Comparison of ENCODE assay signal across 1 cellular context in genomic region chr7:98213874-98214810, GRCh38.
A peak's percentile ranks its signal among the peaks of the same experiment; 100 is the strongest.
TF ChIP-seq lines count a peak whose summit lies in the region.

No MANE protein-coding gene starts in this region.

TF ChIP-seq in HepG2, 621 proteins besides CTCF, POLR2A, EP300 and RAD21:
- TF ChIP-seq ZNF18 (CRISPR knock-in tag; IDR thresholded peaks at IDR 0.05; ENCODE audit: insufficient replicate concordance), result no peak
- 0 out of 2 replicates have a peak, but pooled peaks have one; percentile 25 for TF ChIP-seq POLR2G (IDR thresholded peaks at IDR 0.05; ENCODE audit: low read depth, low read length)
- no peak for TF ChIP-seq ATF4 (CRISPR knock-in tag; IDR thresholded peaks at IDR 0.05)
- TF ChIP-seq ZNF326 (CRISPR knock-in tag; IDR thresholded peaks at IDR 0.05; ENCODE audit: borderline replicate concordance), result 0 out of 2 replicates have a peak, but pooled peaks have one; percentile 32
- no peak for TF ChIP-seq MAFF (IDR thresholded peaks at IDR 0.05; ENCODE audit: low read depth, low read length)
- 0 out of 2 replicates have a peak, but pooled peaks have one; percentile 3 for TF ChIP-seq RBFOX2 (IDR thresholded peaks at IDR 0.05; ENCODE audit: low read depth, low read length)
- no peak for TF ChIP-seq E2F5 (CRISPR knock-in tag; conservative IDR thresholded peaks at IDR 0.05)
